Comparison of ENCODE assay signal across 8 cellular contexts in the genomic region with DNA sequence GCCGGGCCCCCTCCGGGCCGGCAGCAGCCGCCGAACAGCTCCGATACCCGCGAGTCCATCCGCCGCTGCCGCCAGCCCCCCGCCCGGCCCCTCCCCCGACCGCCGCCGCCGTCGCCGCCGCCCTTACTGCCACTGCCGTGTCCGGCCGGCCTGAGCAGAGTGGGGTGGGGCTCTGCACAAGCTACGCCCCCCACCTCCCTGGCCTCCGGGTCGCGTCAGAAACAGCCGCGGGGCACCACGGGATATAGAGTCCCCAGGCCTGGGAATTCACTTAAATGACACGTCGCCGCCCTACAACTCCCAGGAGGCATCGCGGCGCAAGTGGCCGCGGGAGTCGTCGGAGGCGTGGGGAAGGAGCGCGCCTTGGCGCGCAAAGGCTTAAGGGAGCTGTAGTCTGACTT. TPM values are rescaled to one million over a fixed set of nuclear protein-coding genes. Genes with fewer than 3 reads are reported as not detected.
DNase-seq lines count a peak whose midpoint lies in the region; ATAC-seq and TF ChIP-seq lines count a peak whose summit lies in the region.

A gene with protein sequence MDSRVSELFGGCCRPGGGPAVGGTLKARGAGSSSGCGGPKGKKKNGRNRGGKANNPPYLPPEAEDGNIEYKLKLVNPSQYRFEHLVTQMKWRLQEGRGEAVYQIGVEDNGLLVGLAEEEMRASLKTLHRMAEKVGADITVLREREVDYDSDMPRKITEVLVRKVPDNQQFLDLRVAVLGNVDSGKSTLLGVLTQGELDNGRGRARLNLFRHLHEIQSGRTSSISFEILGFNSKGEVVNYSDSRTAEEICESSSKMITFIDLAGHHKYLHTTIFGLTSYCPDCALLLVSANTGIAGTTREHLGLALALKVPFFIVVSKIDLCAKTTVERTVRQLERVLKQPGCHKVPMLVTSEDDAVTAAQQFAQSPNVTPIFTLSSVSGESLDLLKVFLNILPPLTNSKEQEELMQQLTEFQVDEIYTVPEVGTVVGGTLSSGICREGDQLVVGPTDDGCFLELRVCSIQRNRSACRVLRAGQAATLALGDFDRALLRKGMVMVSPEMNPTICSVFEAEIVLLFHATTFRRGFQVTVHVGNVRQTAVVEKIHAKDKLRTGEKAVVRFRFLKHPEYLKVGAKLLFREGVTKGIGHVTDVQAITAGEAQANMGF (minus strand): TSS at position 161 of the 401 bp plus-strand sequence. CDS start 102 bp downstream, at position 59.

- peak within 1 kb of the TSS; percentile 94 for H3K4me3 ChIP-seq in thoracic aorta

- peak within 1 kb of the TSS; percentile 99 for H3K27ac Mint-ChIP-seq in activated naive CD4-positive, alpha-beta T cell treated with anti-CD3 and anti-CD28 coated beads, Interleukin-2, amount 50 U/mL, for 24 hours

- peaks cover 3% of the 10 kb centered on the region for H3K36me3 Mint-ChIP-seq in activated naive CD4-positive, alpha-beta T cell treated with anti-CD3 and anti-CD28 coated beads, Interleukin-2, amount 50 U/mL, for 24 hours

- ATAC-seq in HG02571 (IDR thresholded peaks at IDR 0.05; ENCODE audit: unreplicated experiment) (peak; percentile 78), SK-N-SH treated with all-trans-retinoic acid at 6 μM for 48 hours (peak; percentile 91), omental fat pad (ENCODE audit: low FRiP score) (peak; percentile 95), thoracic aorta (ENCODE audit: insufficient number of reproducible peaks, low FRiP score, low read depth) (peak; percentile 79)

- TF ChIP-seq CTCF in omental fat pad (IDR thresholded peaks at IDR 0.05): no peak
- no peak for TF ChIP-seq CTCF in thoracic aorta (IDR thresholded peaks at IDR 0.05)

- peaks cover 10 to 28% of the 10 kb centered on the region in 2 donors for H3K4me1 ChIP-seq in thoracic aorta (ENCODE audit: control insufficient read depth in 1 of 2, low read depth in 2 of 2)

- H3K9me3 Mint-ChIP-seq in activated naive CD4-positive, alpha-beta T cell treated with anti-CD3 and anti-CD28 coated beads, Interleukin-2, amount 50 U/mL, for 24 hours: no peaks in the 10 kb centered on the region

- H3K36me3 ChIP-seq in thoracic aorta: peaks cover 19% of the 10 kb centered on the region

- peak within 1 kb of the TSS; percentile 100 for H3K4me3 Mint-ChIP-seq in activated naive CD4-positive, alpha-beta T cell treated with anti-CD3 and anti-CD28 coated beads, Interleukin-2, amount 50 U/mL, for 24 hours

- H3K4me1 Mint-ChIP-seq in activated naive CD4-positive, alpha-beta T cell treated with anti-CD3 and anti-CD28 coated beads, Interleukin-2, amount 50 U/mL, for 24 hours: peaks cover 37% of the 10 kb centered on the region

- no peaks in the 10 kb centered on the region for H3K27me3 Mint-ChIP-seq in activated naive CD4-positive, alpha-beta T cell treated with anti-CD3 and anti-CD28 coated beads, Interleukin-2, amount 50 U/mL, for 24 hours

- no peaks in the 10 kb centered on the region for H3K9me3 ChIP-seq in thoracic aorta

- H3K27ac ChIP-seq in thoracic aorta: peak within 1 kb of the TSS; percentile 94 to 98

- no peaks in the 10 kb centered on the region for H3K27me3 ChIP-seq in thoracic aorta (replicated peaks; ENCODE audit: insufficient read depth)

- DNase-seq in GM04503 (ENCODE audit: low read depth) (peak; percentile 92), NCI-H1048 (lab: John Stamatoyannopoulos, UW) (peak; percentile 96), glomerular endothelial cell (ENCODE audit: extremely low read depth, low read depth, low spot score) (peak; percentile 76), omental fat pad (ENCODE audit: low spot score) (peak; percentile 93), thoracic aorta (ENCODE audit: low spot score) (peak; percentile 97)

TF ChIP-seq in SK-N-SH treated with all-trans-retinoic acid at 6 μM for 48 hours, 23 proteins besides CTCF, POLR2A, EP300 and RAD21:
- TF ChIP-seq CSDC2 (CRISPR knock-in tag; IDR thresholded peaks at IDR 0.05) (no peak), ISL1 (CRISPR knock-in tag; IDR thresholded peaks at IDR 0.05) (no peak), ZNF565 (CRISPR knock-in tag; conservative IDR thresholded peaks at IDR 0.05; ENCODE audit: low read depth) (no peak), ZNF70 (CRISPR knock-in tag; IDR thresholded peaks at IDR 0.05) (no peak), PATZ1 (CRISPR knock-in tag; IDR thresholded peaks at IDR 0.05; ENCODE audit: borderline replicate concordance) (no peak), TCF4 (CRISPR knock-in tag; IDR thresholded peaks at IDR 0.05; ENCODE audit: borderline replicate concordance) (no peak)
- TF ChIP-seq, protein P1, sequence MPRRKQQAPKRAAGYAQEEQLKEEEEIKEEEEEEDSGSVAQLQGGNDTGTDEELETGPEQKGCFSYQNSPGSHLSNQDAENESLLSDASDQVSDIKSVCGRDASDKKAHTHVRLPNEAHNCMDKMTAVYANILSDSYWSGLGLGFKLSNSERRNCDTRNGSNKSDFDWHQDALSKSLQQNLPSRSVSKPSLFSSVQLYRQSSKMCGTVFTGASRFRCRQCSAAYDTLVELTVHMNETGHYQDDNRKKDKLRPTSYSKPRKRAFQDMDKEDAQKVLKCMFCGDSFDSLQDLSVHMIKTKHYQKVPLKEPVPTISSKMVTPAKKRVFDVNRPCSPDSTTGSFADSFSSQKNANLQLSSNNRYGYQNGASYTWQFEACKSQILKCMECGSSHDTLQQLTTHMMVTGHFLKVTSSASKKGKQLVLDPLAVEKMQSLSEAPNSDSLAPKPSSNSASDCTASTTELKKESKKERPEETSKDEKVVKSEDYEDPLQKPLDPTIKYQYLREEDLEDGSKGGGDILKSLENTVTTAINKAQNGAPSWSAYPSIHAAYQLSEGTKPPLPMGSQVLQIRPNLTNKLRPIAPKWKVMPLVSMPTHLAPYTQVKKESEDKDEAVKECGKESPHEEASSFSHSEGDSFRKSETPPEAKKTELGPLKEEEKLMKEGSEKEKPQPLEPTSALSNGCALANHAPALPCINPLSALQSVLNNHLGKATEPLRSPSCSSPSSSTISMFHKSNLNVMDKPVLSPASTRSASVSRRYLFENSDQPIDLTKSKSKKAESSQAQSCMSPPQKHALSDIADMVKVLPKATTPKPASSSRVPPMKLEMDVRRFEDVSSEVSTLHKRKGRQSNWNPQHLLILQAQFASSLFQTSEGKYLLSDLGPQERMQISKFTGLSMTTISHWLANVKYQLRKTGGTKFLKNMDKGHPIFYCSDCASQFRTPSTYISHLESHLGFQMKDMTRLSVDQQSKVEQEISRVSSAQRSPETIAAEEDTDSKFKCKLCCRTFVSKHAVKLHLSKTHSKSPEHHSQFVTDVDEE (CRISPR knock-in tag; IDR thresholded peaks at IDR 0.05): 0 out of 2 replicates have a peak, but pooled peaks have one; percentile 29

RNA-seq across cellular contexts. Expression of the gene that starts here (rescaled TPM):
- total RNA-seq in glomerular endothelial cell (44.9 and 68.1 TPM in 2 replicates), omental fat pad (10 to 100 TPM; 37.5 to 65.7 (median 44.0) TPM), thoracic aorta (10 to 100 TPM; 45.9 to 66.1 TPM)

Comparison
In these comparisons a context has a peak if more than half of its experiments do, and no peak if none do; other contexts are left out.
1. Peak in every context shown above with its lines: DNase-seq, ATAC-seq, H3K4me3 ChIP-seq and H3K27ac ChIP-seq.